In the genomic region with DNA sequence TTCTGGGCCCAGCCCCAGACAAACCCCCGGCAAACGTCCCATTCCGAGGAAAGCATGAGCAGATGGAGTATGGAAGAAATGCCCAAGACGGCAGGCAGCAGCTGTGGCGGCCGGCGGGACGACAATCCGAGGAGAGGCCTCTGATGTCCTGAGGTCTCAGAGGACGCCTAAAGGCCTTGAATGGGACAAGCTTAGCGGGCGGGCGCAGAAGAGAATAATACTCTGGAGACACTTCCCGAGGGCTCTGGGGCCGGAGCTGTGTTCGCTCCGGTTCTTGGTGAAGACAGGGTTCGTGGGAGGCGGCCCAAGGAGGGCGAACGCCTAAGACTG, we compare ENCODE assay signal across 1 cellular context.
TF ChIP-seq lines count a peak whose summit lies in the region.

No MANE protein-coding gene starts in this region.

TF ChIP-seq in GM12878, 131 proteins besides CTCF, POLR2A, EP300 and RAD21:
- TF ChIP-seq PRDM15 (CRISPR knock-in tag; IDR thresholded peaks at IDR 0.05) = no peak
- TF ChIP-seq YBX1 (IDR thresholded peaks at IDR 0.05) = no peak
- TF ChIP-seq HCFC1 (IDR thresholded peaks at IDR 0.05; ENCODE audit: low read length) = no peak
- 0 out of 2 replicates have a peak, but pooled peaks have one; percentile 11 for TF ChIP-seq BRCA1 (IDR thresholded peaks at IDR 0.05; ENCODE audit: low read depth, low read length)
- TF ChIP-seq CHD4 (IDR thresholded peaks at IDR 0.05) = no peak
- peak; percentile 47; the same call in 1 of the 2 replicates for TF ChIP-seq LARP7 (IDR thresholded peaks at IDR 0.05)
- TF ChIP-seq PAX5 (IDR thresholded peaks at IDR 0.05; ENCODE audit: borderline replicate concordance, low read depth, low read length) = no peak
